29 cellular contexts compared by ENCODE assay signal in the genomic region with DNA sequence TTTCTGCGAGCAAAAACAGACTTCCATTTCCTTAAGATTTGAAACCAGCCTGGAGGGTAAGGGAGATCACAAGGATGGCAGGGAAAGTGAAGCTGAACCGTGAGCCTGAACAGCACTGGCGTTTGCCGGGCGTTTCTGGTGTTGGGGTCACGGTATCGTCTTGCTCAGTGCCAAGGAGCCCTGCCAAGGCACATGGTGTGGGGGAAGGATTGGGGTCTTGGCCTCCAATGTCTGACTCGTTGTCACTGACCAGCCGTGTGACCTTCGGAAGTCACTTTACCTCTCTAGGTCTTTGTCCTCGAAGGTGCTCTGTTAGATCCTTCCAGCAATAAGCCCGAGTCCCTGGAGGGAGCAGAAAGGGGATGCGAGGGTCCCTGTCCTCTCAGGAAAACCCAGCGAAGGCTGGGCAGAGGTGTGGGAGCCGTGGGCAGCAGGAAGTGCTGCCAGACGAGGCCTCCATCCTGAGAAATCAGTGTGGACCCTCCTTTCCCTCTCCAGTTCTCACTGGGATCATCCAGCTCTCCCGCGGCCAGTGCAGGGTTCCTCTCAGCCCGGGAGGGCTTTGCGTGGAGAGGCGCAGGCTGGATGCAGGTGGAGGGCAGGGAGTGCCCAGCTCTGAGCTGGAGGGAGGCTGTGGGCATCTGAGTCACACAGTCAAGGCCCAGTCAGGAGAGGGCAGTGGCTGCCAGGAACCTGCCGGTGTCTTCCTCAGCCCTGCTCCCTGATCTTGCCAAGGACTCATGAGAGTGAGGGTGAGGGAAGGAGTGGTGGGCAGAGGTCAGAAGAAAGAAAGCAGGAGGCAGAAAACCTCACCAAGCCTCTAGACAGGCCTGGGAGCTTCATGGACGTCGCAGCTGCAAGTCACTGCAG.
"Had no signal": no experiment of that assay in that cellular context is flagged by ENCODE, and none has a peak within 500 bp of the region (broad histone marks: within the 10 kb centered on the region; RNA-seq: fewer than 3 reads in every experiment).

No MANE protein-coding gene starts in this region.

- H3K4me3 Mint-ChIP-seq: activated CD8-positive, alpha-beta T cell treated with anti-CD3 and anti-CD28 coated beads for 36 hours; activated naive CD8-positive, alpha-beta T cell; brain; immature natural killer cell; natural killer cell; T-helper 1 cell treated with Interleukin-12 subunit alpha and Interleukin-12 subunit beta and Interleukin-4 antibody, amounts not matched to agents 30 μg/mL and 1 μg/mL, for 36 hours; WTC11 had no signal

- H3K9me3 Mint-ChIP-seq: activated CD8-positive, alpha-beta T cell treated with anti-CD3 and anti-CD28 coated beads for 36 hours; activated T-helper 2 cell treated with anti-CD3 and anti-CD28 coated beads, Interferon-gamma antibody, Interleukin-2, Interleukin-4, amounts not matched to agents 10 μg/mL and 5 μg/mL and 100 μg/mL, durations not matched to agents 14 hours and 24 hours and 36 hours; brain; immature natural killer cell; natural killer cell; T-helper 1 cell treated with Interleukin-12 subunit alpha and Interleukin-12 subunit beta and Interleukin-4 antibody, amounts not matched to agents 30 μg/mL and 1 μg/mL, for 36 hours; WTC11 had no signal

- ATAC-seq: activated CD8-positive, alpha-beta T cell treated with anti-CD3 and anti-CD28 coated beads for 36 hours; left colon; lower lobe of right lung; natural killer cell; WTC11 had no signal

- H3K27me3 Mint-ChIP-seq: activated CD8-positive, alpha-beta T cell treated with anti-CD3 and anti-CD28 coated beads for 36 hours; activated naive CD8-positive, alpha-beta T cell; brain had no signal

- H3K36me3 ChIP-seq: ovary had no signal

- H3K4me3 ChIP-seq: ascending aorta, cardiac muscle cell, coronary artery, dorsolateral prefrontal cortex, lower lobe of right lung, ovary, prostate gland, right atrium auricular region, tibial nerve had no signal

- H3K27me3 ChIP-seq: ascending aorta, cardiac muscle cell, dorsolateral prefrontal cortex, neutrophil, ovary, right atrium auricular region, tibial nerve had no signal

- H3K27ac Mint-ChIP-seq: activated CD8-positive, alpha-beta T cell treated with anti-CD3 and anti-CD28 coated beads for 36 hours; activated naive CD8-positive, alpha-beta T cell; activated T-helper 2 cell treated with anti-CD3 and anti-CD28 coated beads, Interferon-gamma antibody, Interleukin-2, Interleukin-4, amounts not matched to agents 10 μg/mL and 5 μg/mL and 100 μg/mL, durations not matched to agents 14 hours and 24 hours and 36 hours; brain; immature natural killer cell; T-helper 1 cell treated with Interleukin-12 subunit alpha and Interleukin-12 subunit beta and Interleukin-4 antibody, amounts not matched to agents 30 μg/mL and 1 μg/mL, for 36 hours; WTC11 had no signal

- DNase-seq: activated CD4-positive, alpha-beta T cell treated with anti-CD3 and anti-CD28 coated beads, Interleukin-2, amount 50 U/mL, for 1 hour; activated CD8-positive, alpha-beta T cell treated with anti-CD3 and anti-CD28 coated beads for 36 hours; activated T-cell treated with anti-CD3 and anti-CD28 coated beads, Interleukin-2, amount 50 U/mL, for 48 hours; effector memory CD4-positive, alpha-beta T cell; head of caudate nucleus; hippocampal formation; immature natural killer cell; kidney; lower lobe of right lung; mesenchymal stem cell; natural killer cell; stimulated activated naive CD4-positive, alpha-beta T cell treated with Interleukin-2 at 50 U/mL for 16 hours; SW 1271; T1000 had no signal

- H3K27ac ChIP-seq: ascending aorta, cardiac muscle cell, coronary artery, dorsolateral prefrontal cortex, lower lobe of right lung, neutrophil, ovary, prostate gland, tibial nerve had no signal

- H3K9me3 ChIP-seq: ascending aorta, lower lobe of right lung, neutrophil, ovary, prostate gland, right atrium auricular region, tibial nerve had no signal

- H3K36me3 Mint-ChIP-seq: activated naive CD8-positive, alpha-beta T cell; natural killer cell had no signal
